ENCODE assay signal across 20 cellular contexts in genomic region chr3:9380014-9380413, GRCh38. TPM values are rescaled to one million over a fixed set of nuclear protein-coding genes. Genes with fewer than 3 reads are reported as not detected.
DNase-seq lines count a peak whose midpoint lies in the region; ATAC-seq and TF ChIP-seq lines count a peak whose summit lies in the region.
"Had no signal": no experiment of that assay in that cellular context is flagged by ENCODE, and none has a peak within 500 bp of the region (broad histone marks: within the 10 kb centered on the region; RNA-seq: fewer than 3 reads in every experiment).

No MANE protein-coding gene starts in this region.

- no peaks in the 10 kb centered on the region for H3K27me3 Mint-ChIP-seq in activated CD8-positive, alpha-beta memory T cell treated with anti-CD3 and anti-CD28 coated beads, Interleukin-2, amount 10 ng/mL, durations not matched to agents 7 days and 5 days
- peaks cover 0 to 4% of the 10 kb centered on the region in 2 donors for H3K27me3 Mint-ChIP-seq in CD8-positive, alpha-beta memory T cell
- peaks cover 3% of the 10 kb centered on the region for H3K27me3 Mint-ChIP-seq in endothelial cell (ENCODE audit: unreplicated experiment)

- peak overlapping the region; percentile 13 for H3K27ac Mint-ChIP-seq in activated CD8-positive, alpha-beta memory T cell treated with anti-CD3 and anti-CD28 coated beads, Interleukin-2, amount 10 ng/mL, durations not matched to agents 7 days and 5 days
- peak overlapping the region in 5 of 8 donors; percentile 2 to 84 (median 64) for H3K27ac Mint-ChIP-seq in CD8-positive, alpha-beta memory T cell
- peak overlapping the region; percentile 59 for H3K27ac Mint-ChIP-seq in endothelial cell (ENCODE audit: unreplicated experiment)
- H3K27ac Mint-ChIP-seq: HFFc6 had no signal

- no peak overlapping the region for H3K4me3 ChIP-seq in CD8-positive, alpha-beta memory T cell (ENCODE audit: low read length)
- H3K4me3 ChIP-seq in neutrophil (ENCODE audit: low read depth in 1 of 2, low read length in 1 of 2) = no peak overlapping the region
- H3K4me3 ChIP-seq: GM12878, GM23248, K562 had no signal

- CTCF ChIA-PET in activated CD8-positive, alpha-beta memory T cell treated with anti-CD3 and anti-CD28 coated beads, Interleukin-2, amount 10 ng/mL, durations not matched to agents 7 days and 5 days (lab: Charles Lee) = no interaction called here
- CTCF ChIA-PET in CD8-positive, alpha-beta memory T cell (lab: Charles Lee) = no interaction called here

- no peak for TF ChIP-seq CTCF in endothelial cell (IDR thresholded peaks at IDR 0.05; ENCODE audit: unreplicated experiment)
- no peak for TF ChIP-seq CTCF in neutrophil (IDR thresholded peaks at IDR 0.05)
- no peak for TF ChIP-seq CTCF in GM20000 (IDR thresholded peaks at IDR 0.05; ENCODE audit: extremely low read depth, missing control alignments)

- peaks cover 61% of the 10 kb centered on the region for H3K36me3 Mint-ChIP-seq in activated CD8-positive, alpha-beta memory T cell treated with anti-CD3 and anti-CD28 coated beads, Interleukin-2, amount 10 ng/mL, durations not matched to agents 7 days and 5 days
- peaks cover 0 to 85% (median 37%) of the 10 kb centered on the region in 3 donors for H3K36me3 Mint-ChIP-seq in CD8-positive, alpha-beta memory T cell
- H3K36me3 Mint-ChIP-seq in endothelial cell (ENCODE audit: low read depth, unreplicated experiment) = peaks cover 17% of the 10 kb centered on the region

- no peak overlapping the region for H3K27ac ChIP-seq in CD8-positive, alpha-beta memory T cell (ENCODE audit: low read depth, low read length)
- H3K27ac ChIP-seq in neutrophil = peak overlapping the region; percentile 26
- H3K27ac ChIP-seq: GM23248, RWPE1 had no signal

- no peaks in the 10 kb centered on the region for H3K9me3 ChIP-seq in CD8-positive, alpha-beta memory T cell (ENCODE audit: low read length)
- no peaks in the 10 kb centered on the region for H3K9me3 ChIP-seq in neutrophil

- H3K36me3 ChIP-seq in CD8-positive, alpha-beta memory T cell (ENCODE audit: insufficient read depth, low read length) = peaks cover 65% of the 10 kb centered on the region
- H3K36me3 ChIP-seq in neutrophil = peaks cover 30% of the 10 kb centered on the region

- no peaks in the 10 kb centered on the region for H3K27me3 ChIP-seq in CD8-positive, alpha-beta memory T cell (ENCODE audit: insufficient read depth, low read length, poor library complexity, severe bottlenecking)
- no peaks in the 10 kb centered on the region for H3K27me3 ChIP-seq in neutrophil

- H3K4me1 Mint-ChIP-seq in activated CD8-positive, alpha-beta memory T cell treated with anti-CD3 and anti-CD28 coated beads, Interleukin-2, amount 10 ng/mL, durations not matched to agents 7 days and 5 days = peaks cover 3% of the 10 kb centered on the region
- H3K4me1 Mint-ChIP-seq in CD8-positive, alpha-beta memory T cell = peaks cover 18 to 41% (median 40%) of the 10 kb centered on the region in 3 donors
- peaks cover 2% of the 10 kb centered on the region for H3K4me1 Mint-ChIP-seq in endothelial cell (ENCODE audit: unreplicated experiment)

- no peaks in the 10 kb centered on the region for H3K9me3 Mint-ChIP-seq in activated CD8-positive, alpha-beta memory T cell treated with anti-CD3 and anti-CD28 coated beads, Interleukin-2, amount 10 ng/mL, durations not matched to agents 7 days and 5 days (ENCODE audit: low read depth)
- H3K9me3 Mint-ChIP-seq in CD8-positive, alpha-beta memory T cell = no peaks in the 10 kb centered on the region
- no peaks in the 10 kb centered on the region for H3K9me3 Mint-ChIP-seq in endothelial cell (ENCODE audit: unreplicated experiment)
- H3K9me3 Mint-ChIP-seq: HFFc6 had no signal

- H3K4me3 Mint-ChIP-seq in activated CD8-positive, alpha-beta memory T cell treated with anti-CD3 and anti-CD28 coated beads, Interleukin-2, amount 10 ng/mL, durations not matched to agents 7 days and 5 days = no peak overlapping the region
- H3K4me3 Mint-ChIP-seq in CD8-positive, alpha-beta memory T cell = no peak overlapping the region
- H3K4me3 Mint-ChIP-seq in endothelial cell (ENCODE audit: unreplicated experiment) = no peak overlapping the region
- H3K4me3 Mint-ChIP-seq: HFFc6 had no signal

- DNase-seq in activated CD8-positive, alpha-beta memory T cell treated with anti-CD3 and anti-CD28 coated beads, Interleukin-2, amount 10 ng/mL, durations not matched to agents 7 days and 5 days = no peak
- no peak for DNase-seq in activated CD8-positive, alpha-beta memory T cell treated with anti-CD3 and anti-CD28 coated beads for 24 hours
- no peak for DNase-seq in CD8-positive, alpha-beta memory T cell
- no peak for DNase-seq in endothelial cell (ENCODE audit: low spot score)
- no peak for DNase-seq in HCEC 1CT
- no peak for DNase-seq in GM20000 (ENCODE audit: low spot score)
- DNase-seq: C1 segment of cervical spinal cord; DMS79; GM23248; HFFc6; NCI-H1048; NCI-H146; NCI-H2227 treated with DMSO at 0.1 percent for 48 hours; NCI-H526 treated with DMSO at 0.1 percent for 48 hours; NK-92 treated with Interleukin-12 subunit alpha and Interleukin-12 subunit beta, amount 100 ng/mL, for 24 hours had no signal

- no peak for ATAC-seq in activated CD8-positive, alpha-beta memory T cell treated with anti-CD3 and anti-CD28 coated beads, Interleukin-2, amount 10 ng/mL, durations not matched to agents 7 days and 5 days
- ATAC-seq in GM18858 (IDR thresholded peaks at IDR 0.05; ENCODE audit: unreplicated experiment) = no peak
- ATAC-seq: GM12878, K562 had no signal

- POLR2A ChIA-PET in CD8-positive, alpha-beta memory T cell (lab: Charles Lee) = interaction anchor here (0.7 to 3.0 kb wide), 2 partner anchors 17 to 109 kb away, joined by 3 to 13 read pairs; partner anchors contain the start of gene SETD5

- H3K4me1 ChIP-seq in CD8-positive, alpha-beta memory T cell (ENCODE audit: insufficient read depth, low read length) = peaks cover 5% of the 10 kb centered on the region
- peaks cover 8 to 12% of the 10 kb centered on the region in 2 experiments for H3K4me1 ChIP-seq in neutrophil (ENCODE audit: control insufficient read depth in 1 of 2, insufficient read depth in 1 of 2, low read depth in 1 of 2, low read length in 1 of 2)

RNA-seq across cellular contexts. Expression of gene THUMPD3, which starts 17.2 kb away (rescaled TPM):
- 10 to 100 TPM; 46.1 to 52.0 TPM for total RNA-seq in activated CD8-positive, alpha-beta memory T cell treated with anti-CD3 and anti-CD28 coated beads, Interleukin-2, amount 10 ng/mL, durations not matched to agents 7 days and 5 days
- 10 to 100 TPM; 58.4 to 58.5 TPM for total RNA-seq in CD8-positive, alpha-beta memory T cell
- 19.5 TPM for polyA plus RNA-seq in CD8-positive, alpha-beta memory T cell
- 27.4 TPM for total RNA-seq in endothelial cell (ENCODE audit: unreplicated experiment)

RNA-seq across cellular contexts. Expression of gene SETD5, which starts 17.4 kb away (rescaled TPM):
- 100 to 1,000 TPM; 136 to 147 TPM for total RNA-seq in activated CD8-positive, alpha-beta memory T cell treated with anti-CD3 and anti-CD28 coated beads, Interleukin-2, amount 10 ng/mL, durations not matched to agents 7 days and 5 days
- total RNA-seq in CD8-positive, alpha-beta memory T cell = 10 to 100 TPM; 89.8 to 97.2 TPM
- polyA plus RNA-seq in CD8-positive, alpha-beta memory T cell = 40.0 TPM
- total RNA-seq in endothelial cell (ENCODE audit: unreplicated experiment) = 246 TPM

Comparison
In these comparisons a context has a peak if more than half of its experiments do, and no peak if none do; other contexts are left out.
1. H3K27ac Mint-ChIP-seq: peak in every context shown above with its lines; median percentile 64 in CD8-positive, alpha-beta memory T cell; 59 in endothelial cell; 13 in activated CD8-positive, alpha-beta memory T cell treated with anti-CD3 and anti-CD28 coated beads, Interleukin-2, amount 10 ng/mL, durations not matched to agents 7 days and 5 days.